ENCODE assay signal across 20 cellular contexts in the genomic region with DNA sequence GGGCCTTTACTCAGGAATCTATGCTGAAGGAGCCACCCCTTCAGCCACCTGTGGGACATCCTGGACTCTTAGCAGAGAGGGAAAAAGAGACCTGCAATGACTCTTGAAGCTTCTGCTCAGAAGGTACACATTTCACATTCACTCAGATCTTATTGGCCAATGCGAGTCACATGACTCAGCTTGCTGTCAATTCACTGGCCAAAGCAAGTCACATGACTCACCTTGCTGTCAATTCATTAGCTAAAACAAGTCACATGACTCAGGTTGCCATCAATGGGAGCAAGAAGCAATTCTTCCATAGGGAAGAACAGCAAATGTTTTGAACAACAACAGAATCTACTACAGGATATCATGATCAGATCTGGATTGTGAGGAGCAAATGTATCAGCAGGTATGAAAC.
"Had no signal": no experiment of that assay in that cellular context is flagged by ENCODE, and none has a peak within 500 bp of the region (broad histone marks: within the 10 kb centered on the region; RNA-seq: fewer than 3 reads in every experiment).

No MANE protein-coding gene starts in this region.

- H3K27ac ChIP-seq: RWPE1, SJCRH30 had no signal

- DNase-seq: KBM-7, MV-4-11, NCI-H1092, NCI-H1105 treated with DMSO at 0.1 percent for 48 hours, NCI-H1417 treated with DMSO at 0.1 percent for 48 hours, NCI-H146, NCI-H1694 treated with DMSO at 0.1 percent for 48 hours, NCI-H1930, NCI-H2081, NCI-H2107, NCI-H2227 treated with DMSO at 0.1 percent for 48 hours, NCI-H524, NCI-H69, NCI-H774, SHP77 treated with DMSO at 0.1 percent for 48 hours, SJCRH30, T-helper 1 cell had no signal

- H3K27me3 ChIP-seq: SJCRH30 had no signal

- H3K9me3 ChIP-seq: SJCRH30 had no signal

- H3K4me3 ChIP-seq: SJCRH30 had no signal

- H3K4me1 ChIP-seq: SJCRH30 had no signal

- H3K36me3 ChIP-seq: SJCRH30 had no signal

- ATAC-seq: SK-N-SH treated with all-trans-retinoic acid at 6 μM for 48 hours had no signal

- FAIRE-seq: RCC 7860 had no signal
